Comparison of ENCODE assay signal across 21 cellular contexts in the genomic region with DNA sequence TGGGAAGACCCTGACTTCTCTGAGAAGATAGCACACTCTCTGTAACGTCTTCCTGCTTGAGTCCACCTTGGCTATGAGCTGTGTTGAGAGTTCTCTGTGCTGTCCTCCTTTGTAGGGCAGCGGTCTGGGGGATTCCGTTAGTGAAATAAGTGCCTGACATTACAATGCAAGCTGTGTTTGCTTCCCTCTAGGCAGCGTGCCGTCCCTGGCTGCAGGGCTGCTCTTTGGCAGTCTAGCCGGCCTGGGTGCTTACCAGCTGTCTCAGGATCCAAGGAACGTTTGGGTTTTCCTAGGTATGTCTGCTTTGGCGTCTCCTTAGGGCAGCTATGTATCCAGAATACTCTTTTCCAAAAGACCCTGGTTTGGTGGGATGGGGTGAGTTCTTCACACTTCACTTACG. TPM values are rescaled to one million over a fixed set of nuclear protein-coding genes. Genes with fewer than 3 reads are reported as not detected.
DNase-seq lines count a peak whose midpoint lies in the region; ATAC-seq and TF ChIP-seq lines count a peak whose summit lies in the region.
"Had no signal": no experiment of that assay in that cellular context is flagged by ENCODE, and none has a peak within 500 bp of the region (broad histone marks: within the 10 kb centered on the region; RNA-seq: fewer than 3 reads in every experiment).

No MANE protein-coding gene starts in this region.

- H2BK12ac ChIP-seq in trophoblast cell (ENCODE audit: low read length) = no peak overlapping the region

- no peak for DNase-seq in Caco-2
- DNase-seq in Panc1 (ENCODE audit: low read depth, low spot score) = no peak
- DNase-seq in hippocampal formation (lab: John Stamatoyannopoulos, UW) = peak; percentile 13 to 40
- DNase-seq in trophoblast cell = no peak
- DNase-seq in Karpas-422 = no peak
- no peak for DNase-seq in stimulated activated naive CD4-positive, alpha-beta T cell treated with Interleukin-2 at 50 U/mL for 16 hours (lab: John Stamatoyannopoulos, UW)
- DNase-seq: activated naive CD4-positive, alpha-beta T cell treated with anti-CD3 and anti-CD28 coated beads, Interleukin-2, amount 50 U/mL, for 16 hours; AML-193; colonic mucosa; GDM1; kidney; mesendoderm; MM.1S; NCI-H146; NCI-H82; right cardiac atrium; stimulated activated naive CD4-positive, alpha-beta T cell had no signal

- H2BK120ac ChIP-seq in trophoblast cell (ENCODE audit: insufficient read depth, low read length, poor library complexity) = no peak overlapping the region

- peaks cover 4% of the 10 kb centered on the region for H3K36me3 ChIP-seq in Caco-2 (ENCODE audit: control insufficient read depth, insufficient read depth, low read length)
- peaks cover 5% of the 10 kb centered on the region; the same call in 1 of the 2 replicates for H3K36me3 ChIP-seq in Panc1 (ENCODE audit: control insufficient read depth, insufficient read depth, low read length)
- peaks cover 22 to 31% of the 10 kb centered on the region in 2 experiments for H3K36me3 ChIP-seq in trophoblast cell (ENCODE audit: control insufficient read depth in 1 of 2, insufficient read depth in 2 of 2, low read length in 2 of 2)
- H3K36me3 ChIP-seq in Karpas-422 (ENCODE audit: insufficient read depth, low read length) = peaks cover 16% of the 10 kb centered on the region; the same call in 1 of the 2 replicates
- H3K36me3 ChIP-seq: colonic mucosa had no signal

- peaks cover 50% of the 10 kb centered on the region for H3K36me3 Mint-ChIP-seq in Caco-2 (ENCODE audit: insufficient read depth, unreplicated experiment)

- H3K27me3 ChIP-seq in Caco-2 (replicated peaks; ENCODE audit: control insufficient read depth, insufficient read depth, low read length) (no peaks in the 10 kb centered on the region), Panc1 (ENCODE audit: control insufficient read depth, insufficient read depth, low read length) (no peaks in the 10 kb centered on the region), trophoblast cell (ENCODE audit: insufficient read depth, low read length) (no peaks in the 10 kb centered on the region), Karpas-422 (ENCODE audit: low read length) (no peaks in the 10 kb centered on the region)
- H3K27me3 ChIP-seq: colonic mucosa, hepatocyte had no signal

- POLR2A ChIA-PET in Caco-2 (lab: Charles Lee) = no interaction called here
- POLR2A ChIA-PET in Panc1 (lab: Charles Lee) = interaction anchor here (0.6 kb wide), 2 partner anchors 13 to 195 kb away, joined by 3 to 9 read pairs; no protein-coding TSS in a partner anchor

- H3K9ac ChIP-seq in trophoblast cell (ENCODE audit: low read length) (no peak overlapping the region), Karpas-422 (ENCODE audit: low read length) (no peak overlapping the region)

- no peaks in the 10 kb centered on the region for H3K9me2 ChIP-seq in Karpas-422 (replicated peaks; ENCODE audit: insufficient read depth, low read length)

- H2AK5ac ChIP-seq in trophoblast cell (ENCODE audit: low read length) = no peak overlapping the region

- peaks cover 6% of the 10 kb centered on the region for H3K4me1 ChIP-seq in Caco-2
- peaks cover 18% of the 10 kb centered on the region for H3K4me1 ChIP-seq in Panc1 (ENCODE audit: control insufficient read depth, insufficient read depth, low read length)
- H3K4me1 ChIP-seq in trophoblast cell (ENCODE audit: control insufficient read depth in 1 of 2, insufficient read depth in 2 of 2, low read length in 2 of 2) = peaks cover 0 to 8% of the 10 kb centered on the region in 2 experiments
- peaks cover 23% of the 10 kb centered on the region for H3K4me1 ChIP-seq in Karpas-422 (ENCODE audit: low read length)

- TF ChIP-seq CTCF in Caco-2 (IDR thresholded peaks at IDR 0.05; ENCODE audit: insufficient read depth in 1 of 2, low read depth in 1 of 2, low read length in 1 of 2, severe bottlenecking in 1 of 2, unreplicated experiment in 1 of 2) = no peak
- no peak for TF ChIP-seq CTCF in Panc1 (IDR thresholded peaks at IDR 0.05)

- H3K79me2 ChIP-seq in trophoblast cell (ENCODE audit: control insufficient read depth, insufficient read depth, low read length, poor library complexity) = peaks cover 2% of the 10 kb centered on the region
- H3K79me2 ChIP-seq in Karpas-422 (ENCODE audit: low read length) = peaks cover 37% of the 10 kb centered on the region

- peaks cover 11% of the 10 kb centered on the region for H3K79me1 ChIP-seq in trophoblast cell (ENCODE audit: low read length)

- no CpG with 5 or more reads among the region's 9 CpGs for WGBS in trophoblast cell (ENCODE audit: extremely low coverage, insufficient coverage, insufficient read length)

- H3K14ac ChIP-seq in trophoblast cell (ENCODE audit: low read length) = no peak overlapping the region

- no peak overlapping the region for H3K23ac ChIP-seq in trophoblast cell (ENCODE audit: low read length)

- CTCF ChIA-PET in Caco-2 (lab: Charles Lee) (no interaction called here), Panc1 (lab: Charles Lee) (no interaction called here)

- intact Hi-C loops in Caco-2 (cut with micrococcal nuclease; ENCODE audit: unreplicated experiment) (no loop called here), Panc1 (cut with micrococcal nuclease; ENCODE audit: unreplicated experiment) (no loop called here)

- no peaks in the 10 kb centered on the region for H3K9me3 ChIP-seq in Caco-2
- H3K9me3 ChIP-seq in Panc1 (ENCODE audit: control insufficient read depth, insufficient read depth, low read depth, low read length) = no peaks in the 10 kb centered on the region
- H3K9me3 ChIP-seq in trophoblast cell (ENCODE audit: insufficient read depth, low read depth, low read length) = peaks cover 1% of the 10 kb centered on the region
- H3K9me3 ChIP-seq in Karpas-422 (ENCODE audit: low read length) = no peaks in the 10 kb centered on the region
- H3K9me3 ChIP-seq: colonic mucosa had no signal

- no peak overlapping the region for H3K4me2 ChIP-seq in trophoblast cell (ENCODE audit: low read length)
- no peak overlapping the region for H3K4me2 ChIP-seq in Karpas-422 (ENCODE audit: low read depth, low read length, poor library complexity, severe bottlenecking)

- no peak overlapping the region for H4K12ac ChIP-seq in trophoblast cell (ENCODE audit: low read depth, low read length)

- H3K27ac ChIP-seq in Panc1 (ENCODE audit: low read length) = peak overlapping the region; percentile 55; the same call in 1 of the 2 replicates
- H3K27ac ChIP-seq in trophoblast cell (ENCODE audit: low read depth, low read length) = no peak overlapping the region
- no peak overlapping the region for H3K27ac ChIP-seq in Karpas-422 (ENCODE audit: low read length)
- H3K27ac ChIP-seq: colonic mucosa, hepatocyte had no signal

- H2AFZ ChIP-seq in trophoblast cell (ENCODE audit: insufficient read depth, low read length, poor library complexity) (no peak overlapping the region), Karpas-422 (ENCODE audit: low read length) (no peak overlapping the region)
- H2AFZ ChIP-seq: hepatocyte had no signal

- peak overlapping the region; percentile 63 for H3K27ac Mint-ChIP-seq in Caco-2 (ENCODE audit: unreplicated experiment)

- H3K18ac ChIP-seq in trophoblast cell (ENCODE audit: low read length) = no peak overlapping the region

- H3K27me3 Mint-ChIP-seq in Caco-2 (ENCODE audit: insufficient read depth, unreplicated experiment) = no peaks in the 10 kb centered on the region

- peak overlapping the region; percentile 19 for H3K4ac ChIP-seq in trophoblast cell (ENCODE audit: low read depth, low read length)

- no peaks in the 10 kb centered on the region for H3K9me3 Mint-ChIP-seq in Caco-2 (ENCODE audit: unreplicated experiment)

- no peak overlapping the region for H2BK5ac ChIP-seq in trophoblast cell (ENCODE audit: low read depth, low read length, poor library complexity)

- H4K8ac ChIP-seq in trophoblast cell (ENCODE audit: low read depth, low read length) = peak overlapping the region; percentile 4

- BruUV-seq in Caco-2 (replicated peaks; lab: Mats Ljungman, UMichigan) = no TSS peak
- BruUV-seq in Panc1 (replicated peaks; lab: Mats Ljungman, UMichigan) = no TSS peak

- in situ Hi-C loops in Panc1 (cut with HindIII; ENCODE audit: low pct_unique_long_range_greater_than_20kb, low sequenced_read_pairs) = no loop called here

- peaks cover 15% of the 10 kb centered on the region for H3K4me1 Mint-ChIP-seq in Caco-2 (ENCODE audit: low read depth, unreplicated experiment)

- H3K4me3 ChIP-seq in Caco-2 (ENCODE audit: low read depth, low read length) = no peak overlapping the region
- no peak overlapping the region for H3K4me3 ChIP-seq in Panc1 (ENCODE audit: low read depth in 2 of 2, low read length in 2 of 2)
- H3K4me3 ChIP-seq in trophoblast cell (ENCODE audit: low read depth, low read length) = no peak overlapping the region
- H3K4me3 ChIP-seq in Karpas-422 (ENCODE audit: low read length) = no peak overlapping the region
- H3K4me3 ChIP-seq: colonic mucosa, hepatocyte had no signal

- H3K4me3 Mint-ChIP-seq in Caco-2 (ENCODE audit: unreplicated experiment) = peak overlapping the region; percentile 53

- no peak for ATAC-seq in Panc1
- ATAC-seq in HG02678 (IDR thresholded peaks at IDR 0.05; ENCODE audit: unreplicated experiment) = no peak
- ATAC-seq in GM19035 (IDR thresholded peaks at IDR 0.05; ENCODE audit: unreplicated experiment) = no peak
- ATAC-seq: right cardiac atrium had no signal

- H4K20me1 ChIP-seq in Karpas-422 (ENCODE audit: insufficient read depth, low read depth, low read length) = no peaks in the 10 kb centered on the region

- H4K91ac ChIP-seq in trophoblast cell (ENCODE audit: low read depth, low read length) = no peak overlapping the region

RNA-seq across cellular contexts. Expression of a gene that starts 2.8 kb away (rescaled TPM):
- total RNA-seq in Caco-2 (2022) = 116 and 134 TPM in 2 replicates
- 159 TPM for total RNA-seq in Panc1 (2021; ENCODE audit: unreplicated experiment)
- 134 TPM for polyA plus RNA-seq in Panc1 (2012; ENCODE audit: insufficient read length)
- 200 and 206 TPM in 2 replicates for polyA plus RNA-seq in trophoblast cell (2013)
- 70.9 and 94.1 TPM in 2 replicates for total RNA-seq in Karpas-422 (2014; rRNA removed; shearing (Covaris generic); ENCODE audit: low replicate concordance)

RNA-seq across cellular contexts. Expression of a gene that starts 21.9 kb away (rescaled TPM):
- total RNA-seq in Caco-2 (2022) = 104 and 105 TPM in 2 replicates
- total RNA-seq in Panc1 (2021; ENCODE audit: unreplicated experiment) = 180 TPM
- polyA plus RNA-seq in Panc1 (2012; ENCODE audit: insufficient read length) = 103 TPM
- polyA plus RNA-seq in trophoblast cell (2013) = 66.2 and 69.3 TPM in 2 replicates
- total RNA-seq in Karpas-422 (2014; rRNA removed; shearing (Covaris generic); ENCODE audit: low replicate concordance) = 81.0 and 121 TPM in 2 replicates

RNA-seq across cellular contexts. Expression of a gene that starts 30.9 kb away (rescaled TPM):
- total RNA-seq in Caco-2 (2022) = 23.9 and 25.9 TPM in 2 replicates
- total RNA-seq in Panc1 (2021; ENCODE audit: unreplicated experiment) = 27.3 TPM
- polyA plus RNA-seq in Panc1 (2012; ENCODE audit: insufficient read length) = 18.1 TPM
- polyA plus RNA-seq in trophoblast cell (2013) = 16.1 and 16.9 TPM in 2 replicates
- 12.3 and 14.3 TPM in 2 replicates for total RNA-seq in Karpas-422 (2014; rRNA removed; shearing (Covaris generic); ENCODE audit: low replicate concordance)

RNA-seq across cellular contexts. Expression of a gene that starts 31.3 kb away (rescaled TPM):
- total RNA-seq in Caco-2 (2022) (3.1 and 4.3 TPM in 2 replicates), Panc1 (2021; ENCODE audit: unreplicated experiment) (6.5 TPM)
- 5.1 TPM for polyA plus RNA-seq in Panc1 (2012; ENCODE audit: insufficient read length)
- polyA plus RNA-seq in trophoblast cell (2013) = 3.5 and 4.0 TPM in 2 replicates
- not detected in 2 replicates for total RNA-seq in Karpas-422 (2014; rRNA removed; shearing (Covaris generic); ENCODE audit: low replicate concordance)
- total RNA-seq: H4 had no signal

Comparison
In these comparisons a context has a peak if more than half of its experiments do, and no peak if none do; other contexts are left out.
1. DNase-seq: peak in hippocampal formation (2 of 2); none in Caco-2 (0 of 2), Panc1 (single experiment), trophoblast cell (0 of 2), Karpas-422 (single experiment) and stimulated activated naive CD4-positive, alpha-beta T cell treated with Interleukin-2 at 50 U/mL for 16 hours (single experiment).